8 cellular contexts compared by ENCODE assay signal in genomic region chr3:51384730-51385473, GRCh38. TPM values are rescaled to one million over a fixed set of nuclear protein-coding genes. Genes with fewer than 3 reads are reported as not detected.
DNase-seq lines count a peak whose midpoint lies in the region; ATAC-seq and TF ChIP-seq lines count a peak whose summit lies in the region.

Gene MANF, plus strand, starts transcription at chr3:51385291. Its CDS starts 52 bp downstream, at chr3:51385343.

- peak; percentile 100 for DNase-seq in AG08395 (ENCODE audit: low spot score)
- DNase-seq in NCI-H226, result peak; percentile 99
- DNase-seq in WTC11 (ENCODE audit: low spot score), result peak; percentile 97
- peak; percentile 98 for DNase-seq in cardiac fibroblast (ENCODE audit: low read depth in 2 of 2)
- DNase-seq in iPS-NIHi11 (ENCODE audit: low spot score), result peak; percentile 100
- DNase-seq in smooth muscle cell (lab: John Stamatoyannopoulos, UW; ENCODE audit: unreplicated experiment), result peak; percentile 89

- H3K27me3 ChIP-seq in smooth muscle cell (ENCODE audit: low read depth), result no peaks in the 10 kb centered on the region

- H3K9me3 ChIP-seq in smooth muscle cell (replicated peaks; ENCODE audit: low read depth), result no peaks in the 10 kb centered on the region

- no peaks in the 10 kb centered on the region for H3K36me3 ChIP-seq in smooth muscle cell (ENCODE audit: low read depth)

- H2AFZ ChIP-seq in smooth muscle cell (ENCODE audit: low read depth), result peak within 1 kb of the TSS; percentile 91

- H3K27me3 Mint-ChIP-seq in WTC11 (ENCODE audit: low read depth), result no peaks in the 10 kb centered on the region

- peak within 1 kb of the TSS; percentile 85 to 98 for H3K4me3 ChIP-seq in cardiac fibroblast (replicated peaks in 1 of 2; ENCODE audit: low read depth in 2 of 2, low read length in 2 of 2)
- peak within 1 kb of the TSS; percentile 83 for H3K4me3 ChIP-seq in smooth muscle cell

- peaks cover 42% of the 10 kb centered on the region for H4K20me1 ChIP-seq in smooth muscle cell (ENCODE audit: low read depth)

- peak within 1 kb of the TSS; percentile 88 for H3K27ac ChIP-seq in smooth muscle cell (ENCODE audit: low read depth)

- CTCF ChIA-PET in WTC11 (lab: Charles Lee), result interaction anchor here (0.6 to 2.2 kb wide), 10 partner anchors 13 to 773 kb away, joined by 3 to 16 read pairs (median 5); partner anchors contain the start of genes CISH, DCAF1 and MAPKAPK3

- peaks cover 37% of the 10 kb centered on the region for H3F3A ChIP-seq in smooth muscle cell (ENCODE audit: low read depth)

- H3K4me1 Mint-ChIP-seq in WTC11, result peaks cover 48% of the 10 kb centered on the region

- peak within 1 kb of the TSS; percentile 92 for H3K4me3 Mint-ChIP-seq in WTC11

- peak within 1 kb of the TSS; percentile 99 for H3K27ac Mint-ChIP-seq in WTC11

- H3K9me3 Mint-ChIP-seq in WTC11, result no peaks in the 10 kb centered on the region

- TF ChIP-seq CTCF in WTC11 (IDR thresholded peaks at IDR 0.05) (no peak), cardiac fibroblast (IDR thresholded peaks at IDR 0.05; ENCODE audit: low read depth, low read length) (no peak), smooth muscle cell (IDR thresholded peaks at IDR 0.05; ENCODE audit: borderline replicate concordance, insufficient read depth, poor library complexity, severe bottlenecking) (no peak)

- ATAC-seq in GM18909 (IDR thresholded peaks at IDR 0.05; ENCODE audit: poor library complexity, unreplicated experiment), result peak; percentile 94
- ATAC-seq in HG03175 (IDR thresholded peaks at IDR 0.05; ENCODE audit: unreplicated experiment), result peak; percentile 95
- peak; percentile 92 for ATAC-seq in WTC11

- H3K79me2 ChIP-seq in smooth muscle cell (ENCODE audit: low read depth), result peaks cover 45% of the 10 kb centered on the region

- H3K36me3 Mint-ChIP-seq in WTC11, result peaks cover 40% of the 10 kb centered on the region

- 1% methylated on average over 45 of the region's 65 CpGs for WGBS in smooth muscle cell (ENCODE audit: low lambda C conversion rate)

- H3K9ac ChIP-seq in smooth muscle cell (ENCODE audit: low read depth), result peak within 1 kb of the TSS; percentile 93

- H3K4me2 ChIP-seq in smooth muscle cell, result peak within 1 kb of the TSS; percentile 100

- POLR2A ChIA-PET in WTC11 (lab: Charles Lee), result interaction anchor here (0.5 to 1.0 kb wide), 3 partner anchors 732 to 862 kb away, joined by 3 to 4 read pairs (median 4); no protein-coding TSS in a partner anchor

- H3K4me1 ChIP-seq in smooth muscle cell (ENCODE audit: low read depth), result peaks cover 25% of the 10 kb centered on the region

TF ChIP-seq in WTC11, 78 proteins besides CTCF, POLR2A, EP300 and RAD21 (continues in another document):
- no peak for TF ChIP-seq NR1H2 (CRISPR knock-in tag; IDR thresholded peaks at IDR 0.05)
- TF ChIP-seq ZNF232 (CRISPR knock-in tag; IDR thresholded peaks at IDR 0.05), result 0 out of 2 replicates have a peak, but pooled peaks have one; percentile 78
- TF ChIP-seq E2F5 (CRISPR knock-in tag; IDR thresholded peaks at IDR 0.05), result peak; percentile 47; the same call in 1 of the 2 replicates
- no peak for TF ChIP-seq CDX4 (CRISPR knock-in tag; IDR thresholded peaks at IDR 0.05; ENCODE audit: borderline replicate concordance)
- TF ChIP-seq ZBTB43 (CRISPR knock-in tag; IDR thresholded peaks at IDR 0.05), result peak; percentile 58; the same call in 1 of the 2 replicates
- no peak for TF ChIP-seq GTF2I (CRISPR knock-in tag; conservative IDR thresholded peaks at IDR 0.05)
- no peak for TF ChIP-seq RORB (CRISPR knock-in tag; IDR thresholded peaks at IDR 0.05)
- TF ChIP-seq NFYB (CRISPR knock-in tag; conservative IDR thresholded peaks at IDR 0.05; ENCODE audit: low read depth), result peak; percentile 97
- 0 out of 2 replicates have a peak, but pooled peaks have one; percentile 53 for TF ChIP-seq ZNF416 (CRISPR knock-in tag; IDR thresholded peaks at IDR 0.05)
- peak; percentile 96 for TF ChIP-seq SP1 (CRISPR knock-in tag; conservative IDR thresholded peaks at IDR 0.05)
- TF ChIP-seq ZNF263 (CRISPR knock-in tag; IDR thresholded peaks at IDR 0.05; ENCODE audit: low read depth), result peak; percentile 95
- TF ChIP-seq FOXP4 (CRISPR knock-in tag; IDR thresholded peaks at IDR 0.05), result peak; percentile 61
- 0 out of 2 replicates have a peak, but pooled peaks have one; percentile 52 for TF ChIP-seq TEAD1 (CRISPR knock-in tag; IDR thresholded peaks at IDR 0.05)
- no peak for TF ChIP-seq OVOL2 (CRISPR knock-in tag; IDR thresholded peaks at IDR 0.05; ENCODE audit: borderline replicate concordance)
- TF ChIP-seq GABPB1 (CRISPR knock-in tag; IDR thresholded peaks at IDR 0.05), result peak; percentile 29; the same call in 1 of the 2 replicates
- TF ChIP-seq ZNF121 (CRISPR knock-in tag; IDR thresholded peaks at IDR 0.05), result no peak
- TF ChIP-seq SMAD3 (CRISPR knock-in tag; IDR thresholded peaks at IDR 0.05; ENCODE audit: borderline replicate concordance), result 0 out of 2 replicates have a peak, but pooled peaks have one; percentile 83
- 0 out of 2 replicates have a peak, but pooled peaks have one; percentile 40 for TF ChIP-seq NFATC4 (CRISPR knock-in tag; IDR thresholded peaks at IDR 0.05)
- no peak for TF ChIP-seq FOXJ3 (CRISPR knock-in tag; IDR thresholded peaks at IDR 0.05; ENCODE audit: borderline replicate concordance)
- TF ChIP-seq TCF7 (CRISPR knock-in tag; IDR thresholded peaks at IDR 0.05; ENCODE audit: low read depth), result peak; percentile 16; the same call in 1 of the 2 replicates

RNA-seq across cellular contexts. Expression of gene MANF, which starts in this region (rescaled TPM):
- total RNA-seq in WTC11 (2021) (105 to 121 TPM (median 109 TPM) in 3 replicates), smooth muscle cell (137 and 191 TPM in 2 replicates)
- polyA plus RNA-seq in smooth muscle cell, result 135 and 140 TPM in 2 replicates

Comparison
In these comparisons a context has a peak if more than half of its experiments do, and no peak if none do; other contexts are left out.
1. Peak in every context shown above with its lines: DNase-seq, ATAC-seq, H3K4me3 ChIP-seq and H3K27ac ChIP-seq.